In the genomic region with DNA sequence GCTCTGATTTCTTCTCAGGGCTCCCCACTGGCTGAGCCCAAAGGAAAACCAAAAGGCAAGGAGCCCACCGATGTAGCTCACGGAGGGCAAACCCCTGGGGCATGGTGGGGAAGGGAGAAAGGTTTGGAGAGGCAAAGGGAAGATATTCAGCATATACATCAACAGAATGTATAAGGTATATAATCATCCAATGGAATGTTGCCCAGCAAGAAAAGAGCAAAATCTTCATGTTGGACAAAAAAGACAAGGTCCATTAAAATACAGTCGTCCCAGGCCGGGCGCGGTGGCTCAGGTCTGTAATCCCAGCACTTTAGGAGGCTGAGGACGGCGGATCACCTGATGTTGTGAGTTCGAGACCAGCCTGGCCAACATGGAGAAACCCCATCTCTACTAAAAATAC, we compare ENCODE assay signal across 10 cellular contexts. TPM values are rescaled to one million over a fixed set of nuclear protein-coding genes. Genes with fewer than 3 reads are reported as not detected.
DNase-seq lines count a peak whose midpoint lies in the region; ATAC-seq and TF ChIP-seq lines count a peak whose summit lies in the region.
"Had no signal": no experiment of that assay in that cellular context is flagged by ENCODE, and none has a peak within 500 bp of the region (broad histone marks: within the 10 kb centered on the region; RNA-seq: fewer than 3 reads in every experiment).

No MANE protein-coding gene starts in this region.

- H3K27me3 ChIP-seq in GM23338 (ENCODE audit: insufficient read depth): no peaks in the 10 kb centered on the region
- no peaks in the 10 kb centered on the region for H3K27me3 ChIP-seq in esophagus muscularis mucosa

- 0 out of 2 replicates have a peak, but pooled peaks cover 6% of the 10 kb centered on the region for H3F3A ChIP-seq in GM23338 (replicated peaks; ENCODE audit: low read depth)

- peaks cover 6% of the 10 kb centered on the region; the same call in 1 of the 2 replicates for H3K79me2 ChIP-seq in GM23338 (replicated peaks; ENCODE audit: insufficient read depth)

- H3K4me3 ChIP-seq in GM23338 (no peak overlapping the region), esophagus muscularis mucosa (no peak overlapping the region), skin epidermis (peak overlapping the region in 2 of 7 experiments; percentile 46 to 48)

- no peaks in the 10 kb centered on the region; the same call in 2 of the 3 replicates for H3K36me3 Mint-ChIP-seq in GM23338 (ENCODE audit: low read depth)
- peaks cover 7% of the 10 kb centered on the region for H3K36me3 Mint-ChIP-seq in activated CD8-positive, alpha-beta T cell treated with anti-CD3 and anti-CD28 coated beads for 36 hours (ENCODE audit: low read depth)

- no peaks in the 10 kb centered on the region for H3K9me2 ChIP-seq in GM23338 (ENCODE audit: insufficient read depth)

- no peak for TF ChIP-seq CTCF in GM23338 (conservative IDR thresholded peaks at IDR 0.05; ENCODE audit: low read depth in 2 of 2)
- TF ChIP-seq CTCF in activated CD8-positive, alpha-beta T cell treated with anti-CD3 and anti-CD28 coated beads for 36 hours (IDR thresholded peaks at IDR 0.05): no peak
- no peak for TF ChIP-seq CTCF in esophagus muscularis mucosa (IDR thresholded peaks at IDR 0.05)

- H3K9me3 ChIP-seq in esophagus muscularis mucosa: no peaks in the 10 kb centered on the region

- TF ChIP-seq POLR2A in esophagus muscularis mucosa (IDR thresholded peaks at IDR 0.05; ENCODE audit: low read depth): no peak

- ATAC-seq in GM23338 (no peak), GM21423 (IDR thresholded peaks at IDR 0.05; ENCODE audit: unreplicated experiment) (no peak)
- no peak for ATAC-seq in activated CD8-positive, alpha-beta T cell treated with anti-CD3 and anti-CD28 coated beads for 36 hours

- H3K4me1 Mint-ChIP-seq in GM23338: peaks cover 10% of the 10 kb centered on the region; the same call in 2 of the 3 replicates
- H3K4me1 Mint-ChIP-seq in activated CD8-positive, alpha-beta T cell treated with anti-CD3 and anti-CD28 coated beads for 36 hours (ENCODE audit: low read depth): peaks cover 34% of the 10 kb centered on the region

- peak overlapping the region; percentile 94; the same call in 1 of the 3 replicates for H3K4me3 Mint-ChIP-seq in GM23338
- peak overlapping the region; percentile 94 for H3K4me3 Mint-ChIP-seq in activated CD8-positive, alpha-beta T cell treated with anti-CD3 and anti-CD28 coated beads for 36 hours

- WGBS in esophagus muscularis mucosa: 73% methylated on average over 9 of the region's 9 CpGs

- POLR2A ChIA-PET in activated CD8-positive, alpha-beta T cell treated with anti-CD3 and anti-CD28 coated beads for 36 hours (lab: Charles Lee): interaction anchor here (0.6 to 1.5 kb wide), 6 partner anchors 15 to 886 kb away, joined by 3 to 4 read pairs (median 4); no protein-coding TSS in a partner anchor

- no peaks in the 10 kb centered on the region; the same call in 2 of the 3 replicates for H3K9me3 Mint-ChIP-seq in GM23338
- no peaks in the 10 kb centered on the region for H3K9me3 Mint-ChIP-seq in activated CD8-positive, alpha-beta T cell treated with anti-CD3 and anti-CD28 coated beads for 36 hours

- H3K27ac ChIP-seq in GM23338 (ENCODE audit: low read depth): no peak overlapping the region
- H3K27ac ChIP-seq in esophagus muscularis mucosa (replicated peaks in 1 of 4): peak overlapping the region in 3 of 4 donors; percentile 3 to 63 (median 24)
- H3K27ac ChIP-seq in skin epidermis: peak overlapping the region in 15 of 21 experiments; percentile 5 to 94 (median 67)

- H2AFZ ChIP-seq in GM23338: no peak overlapping the region

- intact Hi-C loops in activated CD8-positive, alpha-beta T cell treated with anti-CD3 and anti-CD28 coated beads for 36 hours (cut with micrococcal nuclease): no loop called here
- intact Hi-C loops in esophagus muscularis mucosa (cut with DNase I): no loop called here

- H3K27me3 Mint-ChIP-seq in GM23338 (ENCODE audit: insufficient read depth, low read depth, poor library complexity): peaks cover 4% of the 10 kb centered on the region
- H3K27me3 Mint-ChIP-seq in activated CD8-positive, alpha-beta T cell treated with anti-CD3 and anti-CD28 coated beads for 36 hours: no peaks in the 10 kb centered on the region

- H3K4me1 ChIP-seq in GM23338 (ENCODE audit: insufficient read depth) (peaks cover 8% of the 10 kb centered on the region), esophagus muscularis mucosa (peaks cover 14 to 34% (median 29%) of the 10 kb centered on the region in 4 donors)

- CTCF ChIA-PET in activated CD8-positive, alpha-beta T cell treated with anti-CD3 and anti-CD28 coated beads for 36 hours (lab: Charles Lee): no interaction called here

- H3K27ac Mint-ChIP-seq in GM23338: no peak overlapping the region
- H3K27ac Mint-ChIP-seq in activated CD8-positive, alpha-beta T cell treated with anti-CD3 and anti-CD28 coated beads for 36 hours: peak overlapping the region; percentile 68

- no peaks in the 10 kb centered on the region for H4K20me1 ChIP-seq in GM23338 (replicated peaks; ENCODE audit: insufficient read depth)

- no peak overlapping the region for H3K4me2 ChIP-seq in GM23338

- H3K36me3 ChIP-seq in GM23338 (ENCODE audit: insufficient read depth) (no peaks in the 10 kb centered on the region), esophagus muscularis mucosa (no peaks in the 10 kb centered on the region)

- TF ChIP-seq EP300 in esophagus muscularis mucosa (IDR thresholded peaks at IDR 0.05): no peak

- DNase-seq in GM23338 (ENCODE audit: low spot score) (no peak), esophagus muscularis mucosa (ENCODE audit: extremely low spot score) (no peak), globus pallidus (ENCODE audit: low spot score) (no peak), NCI-H2171 (lab: John Stamatoyannopoulos, UW) (no peak), NCI-H2107 (lab: John Stamatoyannopoulos, UW) (no peak)
- no peak for DNase-seq in activated CD8-positive, alpha-beta T cell treated with anti-CD3 and anti-CD28 coated beads for 36 hours
- DNase-seq: NCI-H187, SHP77 had no signal

TF ChIP-seq in GM23338, 12 proteins besides CTCF, POLR2A, EP300 and RAD21 (continues in another document):
- TF ChIP-seq POLR2AphosphoS5 (IDR thresholded peaks at IDR 0.05; ENCODE audit: low read depth) (no peak), ZNF331 (CRISPR knock-in tag; IDR thresholded peaks at IDR 0.05; ENCODE audit: low read depth) (no peak), ZNF114 (CRISPR knock-in tag; IDR thresholded peaks at IDR 0.05) (no peak), CREB1 (CRISPR knock-in tag; IDR thresholded peaks at IDR 0.05; ENCODE audit: low read depth) (no peak)
- TF ChIP-seq, protein P1, sequence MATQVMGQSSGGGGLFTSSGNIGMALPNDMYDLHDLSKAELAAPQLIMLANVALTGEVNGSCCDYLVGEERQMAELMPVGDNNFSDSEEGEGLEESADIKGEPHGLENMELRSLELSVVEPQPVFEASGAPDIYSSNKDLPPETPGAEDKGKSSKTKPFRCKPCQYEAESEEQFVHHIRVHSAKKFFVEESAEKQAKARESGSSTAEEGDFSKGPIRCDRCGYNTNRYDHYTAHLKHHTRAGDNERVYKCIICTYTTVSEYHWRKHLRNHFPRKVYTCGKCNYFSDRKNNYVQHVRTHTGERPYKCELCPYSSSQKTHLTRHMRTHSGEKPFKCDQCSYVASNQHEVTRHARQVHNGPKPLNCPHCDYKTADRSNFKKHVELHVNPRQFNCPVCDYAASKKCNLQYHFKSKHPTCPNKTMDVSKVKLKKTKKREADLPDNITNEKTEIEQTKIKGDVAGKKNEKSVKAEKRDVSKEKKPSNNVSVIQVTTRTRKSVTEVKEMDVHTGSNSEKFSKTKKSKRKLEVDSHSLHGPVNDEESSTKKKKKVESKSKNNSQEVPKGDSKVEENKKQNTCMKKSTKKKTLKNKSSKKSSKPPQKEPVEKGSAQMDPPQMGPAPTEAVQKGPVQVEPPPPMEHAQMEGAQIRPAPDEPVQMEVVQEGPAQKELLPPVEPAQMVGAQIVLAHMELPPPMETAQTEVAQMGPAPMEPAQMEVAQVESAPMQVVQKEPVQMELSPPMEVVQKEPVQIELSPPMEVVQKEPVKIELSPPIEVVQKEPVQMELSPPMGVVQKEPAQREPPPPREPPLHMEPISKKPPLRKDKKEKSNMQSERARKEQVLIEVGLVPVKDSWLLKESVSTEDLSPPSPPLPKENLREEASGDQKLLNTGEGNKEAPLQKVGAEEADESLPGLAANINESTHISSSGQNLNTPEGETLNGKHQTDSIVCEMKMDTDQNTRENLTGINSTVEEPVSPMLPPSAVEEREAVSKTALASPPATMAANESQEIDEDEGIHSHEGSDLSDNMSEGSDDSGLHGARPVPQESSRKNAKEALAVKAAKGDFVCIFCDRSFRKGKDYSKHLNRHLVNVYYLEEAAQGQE (IDR thresholded peaks at IDR 0.05; ENCODE audit: unreplicated experiment): no peak

RNA-seq across cellular contexts. Expression of a gene that starts 1.6 kb away (rescaled TPM):
- total RNA-seq in GM23338 (2014; rRNA removed; shearing (Covaris generic)): 6.2 and 7.5 TPM in 2 replicates
- 7.2 and 7.3 TPM in 2 replicates for polyA plus RNA-seq in GM23338 (2016; fragmentation: Nextera tagmentation; extraction: Ambion mirVana)
- total RNA-seq in activated CD8-positive, alpha-beta T cell treated with anti-CD3 and anti-CD28 coated beads for 36 hours: 1 to 10 TPM; 5.0 to 5.7 TPM
- total RNA-seq in esophagus muscularis mucosa: 10 to 100 TPM; 10.6 to 21.7 (median 16.7) TPM
